Comparison of ENCODE assay signal across 14 cellular contexts in the genomic region with DNA sequence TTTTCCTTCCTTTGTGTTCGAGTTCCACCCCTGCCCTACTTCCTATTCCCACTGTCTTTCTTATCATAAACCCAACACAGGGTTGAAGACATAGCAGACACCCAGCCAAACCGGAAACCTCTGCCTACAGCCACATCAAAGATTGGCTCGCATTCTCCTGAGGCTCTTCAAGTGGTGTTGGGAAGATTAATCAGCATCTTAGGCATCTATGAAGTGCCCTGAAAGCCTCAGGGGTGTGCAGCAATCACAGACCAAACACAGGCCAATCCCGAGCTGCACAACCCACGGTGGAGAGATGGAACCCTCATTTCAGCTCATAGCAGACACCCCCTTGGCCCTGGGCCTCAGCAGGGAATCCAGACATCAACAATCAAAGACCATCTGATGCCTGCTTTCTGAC.
DNase-seq lines count a peak whose midpoint lies in the region; ATAC-seq and TF ChIP-seq lines count a peak whose summit lies in the region.
"Had no signal": no experiment of that assay in that cellular context is flagged by ENCODE, and none has a peak within 500 bp of the region (broad histone marks: within the 10 kb centered on the region; RNA-seq: fewer than 3 reads in every experiment).

No MANE protein-coding gene starts in this region.

- BruUV-seq in mammary epithelial cell (replicated peaks; lab: Mats Ljungman, UMichigan): no TSS peak

- TF ChIP-seq POLR2A in breast epithelium (IDR thresholded peaks at IDR 0.05) (no peak), sigmoid colon (IDR thresholded peaks at IDR 0.05) (no peak)

- TF ChIP-seq EP300 in sigmoid colon (IDR thresholded peaks at IDR 0.05): no peak

- H3K4me1 ChIP-seq in mammary epithelial cell (ENCODE audit: insufficient read depth, low read length): no peaks in the 10 kb centered on the region
- H3K4me1 ChIP-seq in breast epithelium: no peaks in the 10 kb centered on the region
- no peaks in the 10 kb centered on the region for H3K4me1 ChIP-seq in sigmoid colon
- H3K4me1 ChIP-seq: A549, ascending aorta, HAP-1 had no signal

- H3K27ac ChIP-seq in mammary epithelial cell (ENCODE audit: insufficient read depth, low read depth, low read length) (no peak overlapping the region), breast epithelium (no peak overlapping the region), sigmoid colon (no peak overlapping the region)
- H3K27ac ChIP-seq: A549, ascending aorta, skin epidermis had no signal

- H3K9me3 ChIP-seq in mammary epithelial cell (replicated peaks; ENCODE audit: insufficient read depth, low read length) (no peaks in the 10 kb centered on the region), breast epithelium (no peaks in the 10 kb centered on the region), sigmoid colon (no peaks in the 10 kb centered on the region)
- H3K9me3 ChIP-seq: A549, ascending aorta, HAP-1 had no signal

- 33% methylated on average over 5 of the region's 5 CpGs for WGBS in mammary epithelial cell (ENCODE audit: low coverage, missing lambda C conversion rate)
- WGBS in sigmoid colon, 2 donors: 48 to 77% methylated on average over 5 of the region's 5 CpGs

- H2AFZ ChIP-seq in mammary epithelial cell (ENCODE audit: low read depth, low read length): no peak overlapping the region

- peaks cover 10% of the 10 kb centered on the region for H3K27me3 ChIP-seq in mammary epithelial cell (ENCODE audit: insufficient read depth, low read length)
- H3K27me3 ChIP-seq in breast epithelium: no peaks in the 10 kb centered on the region
- no peaks in the 10 kb centered on the region for H3K27me3 ChIP-seq in sigmoid colon
- H3K27me3 ChIP-seq: ascending aorta had no signal

- H3K36me3 ChIP-seq in mammary epithelial cell (ENCODE audit: insufficient read depth, low read length): no peaks in the 10 kb centered on the region
- H3K36me3 ChIP-seq in breast epithelium: no peaks in the 10 kb centered on the region
- no peaks in the 10 kb centered on the region for H3K36me3 ChIP-seq in sigmoid colon
- H3K36me3 ChIP-seq: ascending aorta, HAP-1 had no signal

- DNase-seq in mammary epithelial cell: peak; percentile 38
- DNase-seq in breast epithelium (ENCODE audit: low spot score in 2 of 2): no peak
- peak; percentile 55 for DNase-seq in OCI-M1 (lab: John Stamatoyannopoulos, UW)
- peak; percentile 63 for DNase-seq in choroid plexus epithelial cell (ENCODE audit: low read depth)
- peak; percentile 21 for DNase-seq in sigmoid colon
- DNase-seq: NCI-H1436 treated with DMSO at 0.1 percent for 48 hours had no signal

- ATAC-seq in GM18907 (IDR thresholded peaks at IDR 0.05; ENCODE audit: unreplicated experiment) (no peak), HG02885 (IDR thresholded peaks at IDR 0.05; ENCODE audit: poor library complexity, unreplicated experiment) (no peak), GM18519 (IDR thresholded peaks at IDR 0.05; ENCODE audit: low FRiP score, unreplicated experiment) (no peak)
- ATAC-seq: A549; stimulated activated effector memory CD8-positive, alpha-beta T cell treated with anti-CD3 and anti-CD28 coated beads, Interleukin-12 subunit alpha, Interleukin-12 subunit beta, amount 100 ng/mL, for 72 hours had no signal

- no peaks in the 10 kb centered on the region for H3K79me2 ChIP-seq in mammary epithelial cell (ENCODE audit: insufficient read depth, low read length)

- H3K9ac ChIP-seq in mammary epithelial cell (ENCODE audit: insufficient read depth, low read length): no peak overlapping the region

- no peaks in the 10 kb centered on the region for H4K20me1 ChIP-seq in mammary epithelial cell (ENCODE audit: insufficient read depth, low read length)

- CTCF ChIA-PET in mammary epithelial cell (lab: Charles Lee; ENCODE audit: low non-redundant PET): no interaction called here

- H3K4me3 ChIP-seq in mammary epithelial cell (replicated peaks in 1 of 3; ENCODE audit: insufficient read depth in 1 of 3, low read depth in 2 of 3, low read length in 3 of 3) (no peak overlapping the region), breast epithelium (no peak overlapping the region), choroid plexus epithelial cell (ENCODE audit: low read depth, low read length) (no peak overlapping the region), sigmoid colon (no peak overlapping the region)
- H3K4me3 ChIP-seq: A549, ascending aorta, HAP-1, skin epidermis had no signal

- intact Hi-C loops in mammary epithelial cell (cut with micrococcal nuclease) (no loop called here), breast epithelium (cut with DNase I; ENCODE audit: low total_unique reads) (no loop called here), sigmoid colon (cut with DNase I) (no loop called here)

- TF ChIP-seq CTCF in mammary epithelial cell (conservative IDR thresholded peaks at IDR 0.05 in 1 of 2, IDR thresholded peaks at IDR 0.05 in 1 of 2; ENCODE audit: extremely low read depth in 1 of 2, insufficient read depth in 1 of 2, low read depth in 1 of 2, low read length in 2 of 2) (no peak), breast epithelium (IDR thresholded peaks at IDR 0.05) (no peak), choroid plexus epithelial cell (conservative IDR thresholded peaks at IDR 0.05; ENCODE audit: low read depth, low read length) (no peak), sigmoid colon (IDR thresholded peaks at IDR 0.05) (no peak)

- in situ Hi-C loops in mammary epithelial cell (cut with MboI; ENCODE audit: low sequenced_read_pairs in 2 of 2): loop anchor here in 1 of 2 donors (25.0 kb wide), 1 partner anchor 247 kb away; a partner anchor contains a TSS

- H3K4me2 ChIP-seq in mammary epithelial cell (ENCODE audit: insufficient read depth, low read depth, low read length): no peak overlapping the region
- H3K4me2 ChIP-seq: A549 had no signal

- dilution Hi-C loops in mammary epithelial cell (cut with HindIII; ENCODE audit: low sequenced_read_pairs): no loop called here

Comparison
In these comparisons a context has a peak if more than half of its experiments do, and no peak if none do; other contexts are left out.
1. DNase-seq: peak in mammary epithelial cell (single experiment), OCI-M1 (single experiment), choroid plexus epithelial cell (single experiment) and sigmoid colon (single experiment); none in breast epithelium (0 of 2).